In genomic region chr16:30445149-30445407, GRCh38 we compare ENCODE assay signal across 8 cellular contexts. TPM values are rescaled to one million over a fixed set of nuclear protein-coding genes. Genes with fewer than 3 reads are reported as not detected.
DNase-seq lines count a peak whose midpoint lies in the region; ATAC-seq and TF ChIP-seq lines count a peak whose summit lies in the region.

No MANE protein-coding gene starts in this region.

- TF ChIP-seq CTCF in WI38 (IDR thresholded peaks at IDR 0.05; ENCODE audit: low read depth, low read length) (no peak), suprapubic skin (IDR thresholded peaks at IDR 0.05) (no peak)

- peaks cover 10% of the 10 kb centered on the region for H3K4me1 ChIP-seq in iPS-18a (ENCODE audit: control insufficient read depth, low read depth, low read length)
- peaks cover 24% of the 10 kb centered on the region for H3K4me1 ChIP-seq in suprapubic skin

- no peaks in the 10 kb centered on the region for H3K27me3 Mint-ChIP-seq in T-helper 2 cell treated with Interferon-gamma antibody and Interleukin-4, amounts not matched to agents 5 μg/mL and 100 μg/mL, for 36 hours (ENCODE audit: low read depth)

- no peak for DNase-seq in T-helper 2 cell treated with Interferon-gamma antibody and Interleukin-4, amounts not matched to agents 5 μg/mL and 100 μg/mL, for 36 hours (ENCODE audit: low spot score)
- no peak for DNase-seq in T-helper 2 cell
- no peak for DNase-seq in suprapubic skin (ENCODE audit: low spot score in 2 of 2)
- no peak for DNase-seq in iPS-NIHi11 (ENCODE audit: low spot score)
- DNase-seq in medulla oblongata (ENCODE audit: extremely low spot score), result no peak

- H3K4me3 ChIP-seq in WI38 (ENCODE audit: low read depth, low read length), result peak overlapping the region; percentile 92
- H3K4me3 ChIP-seq in iPS-18a (ENCODE audit: low read length), result peak overlapping the region; percentile 87
- peak overlapping the region; percentile 78 for H3K4me3 ChIP-seq in suprapubic skin

- no peak for ATAC-seq in GM18867 (IDR thresholded peaks at IDR 0.05; ENCODE audit: unreplicated experiment)

- no peak for TF ChIP-seq POLR2A in suprapubic skin (IDR thresholded peaks at IDR 0.05)

- H3K36me3 ChIP-seq in iPS-18a (ENCODE audit: control insufficient read depth, low read depth, low read length), result peaks cover 5% of the 10 kb centered on the region
- peaks cover 10% of the 10 kb centered on the region for H3K36me3 ChIP-seq in suprapubic skin

- peaks cover 43% of the 10 kb centered on the region for H3K4me1 Mint-ChIP-seq in T-helper 2 cell treated with Interferon-gamma antibody and Interleukin-4, amounts not matched to agents 5 μg/mL and 100 μg/mL, for 36 hours (ENCODE audit: low read depth)

- no peak for TF ChIP-seq EP300 in suprapubic skin (IDR thresholded peaks at IDR 0.05)

- H3K4me3 Mint-ChIP-seq in T-helper 2 cell treated with Interferon-gamma antibody and Interleukin-4, amounts not matched to agents 5 μg/mL and 100 μg/mL, for 36 hours, result peak overlapping the region; percentile 91

- peaks cover 30% of the 10 kb centered on the region for H3K36me3 Mint-ChIP-seq in T-helper 2 cell treated with Interferon-gamma antibody and Interleukin-4, amounts not matched to agents 5 μg/mL and 100 μg/mL, for 36 hours (ENCODE audit: low read depth)

- H3K27ac ChIP-seq in iPS-18a (ENCODE audit: low read length) (no peak overlapping the region), suprapubic skin (peak overlapping the region; percentile 97)

- WGBS in suprapubic skin, result 42% methylated on average over 8 of the region's 11 CpGs

- H3K9ac ChIP-seq in iPS-18a (ENCODE audit: low read length), result peak overlapping the region; percentile 81

- peak overlapping the region; percentile 47 for H3K27ac Mint-ChIP-seq in T-helper 2 cell treated with Interferon-gamma antibody and Interleukin-4, amounts not matched to agents 5 μg/mL and 100 μg/mL, for 36 hours

- H3K9me3 ChIP-seq in iPS-18a (ENCODE audit: control insufficient read depth, low read depth, low read length) (no peaks in the 10 kb centered on the region), suprapubic skin (no peaks in the 10 kb centered on the region)

- no peaks in the 10 kb centered on the region for H3K27me3 ChIP-seq in iPS-18a (ENCODE audit: control insufficient read depth, insufficient read depth, low read length)
- H3K27me3 ChIP-seq in suprapubic skin, result no peaks in the 10 kb centered on the region

- no peaks in the 10 kb centered on the region for H3K9me3 Mint-ChIP-seq in T-helper 2 cell treated with Interferon-gamma antibody and Interleukin-4, amounts not matched to agents 5 μg/mL and 100 μg/mL, for 36 hours

RNA-seq across cellular contexts. Expression of gene SEPHS2, which starts 0.6 kb away (rescaled TPM):
- total RNA-seq in suprapubic skin, result 10 to 100 TPM; 16.8 to 26.2 (median 22.2) TPM

RNA-seq across cellular contexts. Expression of gene DCTPP1, which starts 15.2 kb away (rescaled TPM):
- total RNA-seq in suprapubic skin, result 10 to 100 TPM; 17.2 to 26.0 (median 20.0) TPM

RNA-seq across cellular contexts. Expression of gene ITGAL, which starts 27.5 kb away (rescaled TPM):
- total RNA-seq in suprapubic skin, result 1 to 10 TPM in 2 of 4 donors, under 1 TPM in 2; 0.47 to 4.3 (median 1.9) TPM

RNA-seq across cellular contexts. Expression of gene ZNF771, which starts 37.7 kb away (rescaled TPM):
- total RNA-seq in suprapubic skin, result 10 to 100 TPM in 1 of 4 donors, 1 to 10 TPM in 3; 4.9 to 14.3 (median 7.3) TPM

RNA-seq across cellular contexts. Expression of gene ZNF48, which starts 49.9 kb away (rescaled TPM):
- 10 to 100 TPM in 1 of 4 donors, 1 to 10 TPM in 3; 6.3 to 12.1 (median 8.1) TPM for total RNA-seq in suprapubic skin
